22 cellular contexts compared by ENCODE assay signal in genomic region chr13:84086847-84087162, GRCh38.
DNase-seq lines count a peak whose midpoint lies in the region; ATAC-seq, FAIRE-seq and TF ChIP-seq lines count a peak whose summit lies in the region.
"Had no signal": no experiment of that assay in that cellular context is flagged by ENCODE, and none has a peak within 500 bp of the region (broad histone marks: within the 10 kb centered on the region; RNA-seq: fewer than 3 reads in every experiment).

No MANE protein-coding gene starts in this region.

- no peaks in the 10 kb centered on the region for H3K4me1 Mint-ChIP-seq in T-helper 17 cell
- H3K4me1 Mint-ChIP-seq: CD4-positive, alpha-beta memory T cell; naive B cell had no signal

- TF ChIP-seq POLR2A in heart left ventricle (IDR thresholded peaks at IDR 0.05) (no peak), GM12892 (IDR thresholded peaks at IDR 0.05; ENCODE audit: low read depth, low read length) (no peak)

- no peak overlapping the region for H3K27ac Mint-ChIP-seq in T-helper 17 cell
- H3K27ac Mint-ChIP-seq: CD4-positive, alpha-beta memory T cell; naive B cell had no signal

- no peaks in the 10 kb centered on the region for H3K27me3 ChIP-seq in left ventricle myocardium inferior (ENCODE audit: low read depth)
- H3K27me3 ChIP-seq in heart left ventricle, result no peaks in the 10 kb centered on the region
- no peaks in the 10 kb centered on the region for H3K27me3 ChIP-seq in esophagus (ENCODE audit: control insufficient read depth in 1 of 2, insufficient read depth in 2 of 2, low read length in 2 of 2)
- H3K27me3 ChIP-seq in tibial artery, result no peaks in the 10 kb centered on the region
- H3K27me3 ChIP-seq: colonic mucosa, pancreas had no signal

- DNase-seq in left ventricle myocardium inferior, result no peak
- no peak for DNase-seq in heart left ventricle
- no peak for DNase-seq in T-helper 17 cell
- no peak for DNase-seq in tibial artery
- no peak for DNase-seq in NCI-H1092 treated with DMSO at 0.1 percent for 48 hours (lab: John Stamatoyannopoulos, UW)
- DNase-seq in GM12892 (ENCODE audit: insufficient read length), result no peak
- no peak for DNase-seq in NCI-H748 treated with DMSO at 0.1 percent for 48 hours (lab: John Stamatoyannopoulos, UW)
- DNase-seq: activated CD8-positive, alpha-beta memory T cell treated with anti-CD3 and anti-CD28 coated beads, Interleukin-2, amount 50 U/mL, for 4 hours; aorta; colonic mucosa; MV-4-11; naive B cell; NCI-H1694 treated with DMSO at 0.1 percent for 48 hours; NCI-H774 had no signal

- H3K4me3 ChIP-seq in left ventricle myocardium inferior (peak overlapping the region; percentile 30), heart left ventricle (peak overlapping the region in 1 of 12 donors; percentile 20), esophagus (ENCODE audit: low read depth in 1 of 2, low read length in 2 of 2) (peak overlapping the region; percentile 5 to 33), tibial artery (peak overlapping the region; percentile 15 to 26)
- H3K4me3 ChIP-seq: colonic mucosa, K562, pancreas had no signal

- H3K36me3 Mint-ChIP-seq in T-helper 17 cell (ENCODE audit: low read depth), result no peaks in the 10 kb centered on the region
- H3K36me3 Mint-ChIP-seq: CD4-positive, alpha-beta memory T cell; naive B cell had no signal

- peaks cover 26% of the 10 kb centered on the region for H3K9me3 ChIP-seq in left ventricle myocardium inferior (replicated peaks)
- H3K9me3 ChIP-seq in heart left ventricle, result peaks cover 0 to 11% (median 0%) of the 10 kb centered on the region in 12 donors
- no peaks in the 10 kb centered on the region for H3K9me3 ChIP-seq in T-helper 17 cell (ENCODE audit: control insufficient read depth, low read length, poor library complexity, severe bottlenecking)
- peaks cover 5 to 6% of the 10 kb centered on the region in 2 donors for H3K9me3 ChIP-seq in esophagus (ENCODE audit: control insufficient read depth in 2 of 2, insufficient read depth in 1 of 2, low read depth in 1 of 2, low read length in 1 of 2)
- H3K9me3 ChIP-seq in tibial artery, result no peaks in the 10 kb centered on the region
- H3K9me3 ChIP-seq: colonic mucosa, pancreas had no signal

- 81 to 97% (median 86%) methylated on average over 7 of the region's 7 CpGs for WGBS in heart left ventricle, 4 donors
- WGBS in esophagus, 2 donors, result 82 to 88% methylated on average over 7 of the region's 7 CpGs

- H3K4me1 ChIP-seq in left ventricle myocardium inferior (no peaks in the 10 kb centered on the region), heart left ventricle (no peaks in the 10 kb centered on the region), esophagus (ENCODE audit: control insufficient read depth in 2 of 2, insufficient read depth in 2 of 2, low read length in 1 of 2) (no peaks in the 10 kb centered on the region), tibial artery (no peaks in the 10 kb centered on the region)
- H3K4me1 ChIP-seq: colonic mucosa, pancreas had no signal

- intact Hi-C loops in left ventricle myocardium inferior (cut with micrococcal nuclease), result no loop called here
- intact Hi-C loops in heart left ventricle (cut with DNase I), result no loop called here
- intact Hi-C loops in tibial artery (cut with DNase I; ENCODE audit: low total_unique reads), result no loop called here

- ATAC-seq in heart left ventricle (no peak), T-helper 17 cell (peak; percentile 25)
- ATAC-seq: K562 had no signal

- no peak for FAIRE-seq in GM12892 (lab: Jason Lieb, UNC)
- FAIRE-seq: endometrium, GM12891, GM19239, K562, keratinocyte, pancreas had no signal

- H3K36me3 ChIP-seq in left ventricle myocardium inferior, result no peaks in the 10 kb centered on the region
- H3K36me3 ChIP-seq in heart left ventricle, result no peaks in the 10 kb centered on the region
- H3K36me3 ChIP-seq in esophagus (ENCODE audit: control insufficient read depth in 2 of 2, insufficient read depth in 2 of 2, low read length in 1 of 2), result no peaks in the 10 kb centered on the region
- H3K36me3 ChIP-seq in tibial artery, result no peaks in the 10 kb centered on the region
- H3K36me3 ChIP-seq: colonic mucosa, pancreas had no signal

- H3K27me3 Mint-ChIP-seq in T-helper 17 cell, result no peaks in the 10 kb centered on the region
- H3K27me3 Mint-ChIP-seq: CD4-positive, alpha-beta memory T cell; naive B cell had no signal

- peak overlapping the region; percentile 13 for H3K4me3 Mint-ChIP-seq in T-helper 17 cell

- TF ChIP-seq CTCF in left ventricle myocardium inferior (IDR thresholded peaks at IDR 0.05; ENCODE audit: borderline replicate concordance) (no peak), heart left ventricle (IDR thresholded peaks at IDR 0.05) (no peak), tibial artery (IDR thresholded peaks at IDR 0.05) (no peak)

- H3K27ac ChIP-seq in left ventricle myocardium inferior (replicated peaks) (no peak overlapping the region), heart left ventricle (no peak overlapping the region), esophagus (ENCODE audit: low read depth in 2 of 2, low read length in 1 of 2) (no peak overlapping the region), tibial artery (no peak overlapping the region)
- H3K27ac ChIP-seq: colonic mucosa, pancreas had no signal
